8 cellular contexts compared by ENCODE assay signal in genomic region chr15:93974804-93975481, GRCh38.
DNase-seq lines count a peak whose midpoint lies in the region; ATAC-seq, FAIRE-seq and TF ChIP-seq lines count a peak whose summit lies in the region.

No MANE protein-coding gene starts in this region.

- no peak for ATAC-seq in HG02623 (IDR thresholded peaks at IDR 0.05; ENCODE audit: unreplicated experiment)
- ATAC-seq in GM18873 (IDR thresholded peaks at IDR 0.05; ENCODE audit: low FRiP score, unreplicated experiment), result no peak

- H3K4me1 Mint-ChIP-seq in astrocyte (ENCODE audit: low read depth, unreplicated experiment), result no peaks in the 10 kb centered on the region

- no peak overlapping the region for H3K27ac Mint-ChIP-seq in astrocyte (ENCODE audit: unreplicated experiment)

- H3K9me3 ChIP-seq in BE2C (no peaks in the 10 kb centered on the region), astrocyte (ENCODE audit: insufficient read depth, low read depth, low read length) (no peaks in the 10 kb centered on the region)

- H3K27me3 Mint-ChIP-seq in astrocyte (ENCODE audit: low read depth, unreplicated experiment), result peaks cover 11% of the 10 kb centered on the region

- H3K9me3 Mint-ChIP-seq in astrocyte (ENCODE audit: unreplicated experiment), result no peaks in the 10 kb centered on the region

- DNase-seq in BE2C, result peak; percentile 48
- DNase-seq in LoVo (ENCODE audit: low spot score), result peak; percentile 34
- peak; percentile 33 for DNase-seq in astrocyte (ENCODE audit: low read depth)
- DNase-seq in medulla oblongata (ENCODE audit: extremely low spot score), result peak; percentile 42
- DNase-seq in GM12892 (ENCODE audit: insufficient read length), result no peak
- no peak for DNase-seq in activated CD4-positive, alpha-beta T cell treated with anti-CD3 and anti-CD28 coated beads, Interleukin-2, amount 50 U/mL, for 48 hours

- H3K36me3 Mint-ChIP-seq in astrocyte (ENCODE audit: low read depth, unreplicated experiment), result no peaks in the 10 kb centered on the region

- no peak overlapping the region for H3K27ac ChIP-seq in astrocyte (ENCODE audit: low read depth, low read length)

- TF ChIP-seq CTCF in BE2C (IDR thresholded peaks at IDR 0.05; ENCODE audit: low read depth, low read length) (peak; percentile 81), astrocyte (IDR thresholded peaks at IDR 0.05; ENCODE audit: insufficient read depth, low read depth, low read length) (peak; percentile 48)

- no peaks in the 10 kb centered on the region for H3K4me1 ChIP-seq in BE2C
- no peaks in the 10 kb centered on the region for H3K4me1 ChIP-seq in astrocyte (ENCODE audit: insufficient read depth, low read length)

- no peak overlapping the region for H3K4me2 ChIP-seq in astrocyte (ENCODE audit: low read length)

- no peaks in the 10 kb centered on the region for H3K27me3 ChIP-seq in BE2C
- H3K27me3 ChIP-seq in astrocyte (ENCODE audit: insufficient read depth, low read length), result peaks cover 3% of the 10 kb centered on the region

- no peaks in the 10 kb centered on the region for H3K36me3 ChIP-seq in BE2C
- H3K36me3 ChIP-seq in astrocyte (ENCODE audit: insufficient read depth, low read length), result no peaks in the 10 kb centered on the region

- H2AFZ ChIP-seq in astrocyte (ENCODE audit: low read depth, low read length), result no peak overlapping the region

- H4K20me1 ChIP-seq in astrocyte (ENCODE audit: insufficient read depth, low read length), result no peaks in the 10 kb centered on the region

- H3K79me2 ChIP-seq in astrocyte (ENCODE audit: insufficient read depth, low read length), result no peaks in the 10 kb centered on the region

- no peak overlapping the region for H3K4me3 Mint-ChIP-seq in astrocyte (ENCODE audit: unreplicated experiment)

- H3K4me3 ChIP-seq in BE2C (ENCODE audit: low read depth, low read length), result no peak overlapping the region
- no peak overlapping the region for H3K4me3 ChIP-seq in astrocyte (ENCODE audit: insufficient read depth, low read depth, low read length)

- no peak for TF ChIP-seq POLR2A in GM12892 (IDR thresholded peaks at IDR 0.05; ENCODE audit: low read depth, low read length)

- FAIRE-seq in astrocyte (lab: Jason Lieb, UNC) (no peak), GM12892 (lab: Jason Lieb, UNC) (no peak)

- no peak overlapping the region for H3K9ac ChIP-seq in astrocyte (ENCODE audit: low read length)

Comparison
In these comparisons a context has a peak if more than half of its experiments do, and no peak if none do; other contexts are left out.
1. DNase-seq: peak in BE2C (single experiment), LoVo (single experiment), astrocyte (single experiment) and medulla oblongata (single experiment); none in GM12892 (single experiment) and activated CD4-positive, alpha-beta T cell treated with anti-CD3 and anti-CD28 coated beads, Interleukin-2, amount 50 U/mL, for 48 hours (0 of 2).